Comparison of ENCODE assay signal across 9 cellular contexts in genomic region chrX:104151037-104151436, GRCh38. TPM values are rescaled to one million over a fixed set of nuclear protein-coding genes. Genes with fewer than 3 reads are reported as not detected.
"Had no signal": no experiment of that assay in that cellular context is flagged by ENCODE, and none has a peak within 500 bp of the region (broad histone marks: within the 10 kb centered on the region; RNA-seq: fewer than 3 reads in every experiment).

No MANE protein-coding gene starts in this region.

- ATAC-seq: GM23338, K562 had no signal

- H3K4me1 Mint-ChIP-seq: GM23338, H9 had no signal

- FAIRE-seq: H1, H54, HTR-8/SVneo, K562 had no signal

- H3K4me3 ChIP-seq: GM23338, K562 had no signal

- H3K9me3 Mint-ChIP-seq: GM23338 had no signal

- H3K4me3 Mint-ChIP-seq: GM23338, H9 had no signal

- DNase-seq: H9, HCEC 1CT, IMR-90 had no signal

- H3K27ac Mint-ChIP-seq: GM23338, H9 had no signal

RNA-seq across cellular contexts. Expression of gene ZCCHC18, which starts 38.7 kb away (rescaled TPM):
- total RNA-seq: HT-29, K562 had no signal
- polyA plus RNA-seq: K562 had no signal
